Comparison of ENCODE assay signal across 20 cellular contexts in genomic region chr12:56571131-56571530, GRCh38. TPM values are rescaled to one million over a fixed set of nuclear protein-coding genes. Genes with fewer than 3 reads are reported as not detected.
A peak's percentile ranks its signal among the peaks of the same experiment; 100 is the strongest.
DNase-seq lines count a peak whose midpoint lies in the region; ATAC-seq and TF ChIP-seq lines count a peak whose summit lies in the region.
"Had no signal": no experiment of that assay in that cellular context is flagged by ENCODE, and none has a peak within 500 bp of the region (broad histone marks: within the 10 kb centered on the region; RNA-seq: fewer than 3 reads in every experiment).

No MANE protein-coding gene starts in this region.

- H3K9me3 Mint-ChIP-seq in MCF 10A (ENCODE audit: unreplicated experiment) (no peaks in the 10 kb centered on the region), nephron progenitor cell (no peaks in the 10 kb centered on the region)
- H3K9me3 Mint-ChIP-seq: activated B cell treated with CpG ODN at 0.5 μM for 24 hours, naive B cell had no signal

- H3K4me1 ChIP-seq in breast epithelium (no peaks in the 10 kb centered on the region), esophagus squamous epithelium (peaks cover 0 to 46% (median 20%) of the 10 kb centered on the region in 3 donors), upper lobe of left lung (peaks cover 52 to 67% (median 60%) of the 10 kb centered on the region in 4 donors)

- BruUV-seq in MCF 10A (replicated peaks; lab: Mats Ljungman, UMichigan) = no TSS peak

- H3K4me3 Mint-ChIP-seq in MCF 10A (ENCODE audit: unreplicated experiment) (no peak overlapping the region), nephron progenitor cell (no peak overlapping the region)
- H3K4me3 Mint-ChIP-seq: activated B cell treated with CpG ODN at 0.5 μM for 24 hours had no signal

- H3K4me3 ChIP-seq in breast epithelium (no peak overlapping the region), esophagus squamous epithelium (no peak overlapping the region), upper lobe of left lung (peak overlapping the region in 2 of 4 donors; percentile 9 to 18)
- H3K4me3 ChIP-seq: thoracic aorta had no signal

- peak overlapping the region; percentile 70 to 71 for H3K27ac ChIP-seq in breast epithelium
- peak overlapping the region; percentile 5 to 68 (median 30) for H3K27ac ChIP-seq in esophagus squamous epithelium
- H3K27ac ChIP-seq in upper lobe of left lung = peak overlapping the region; percentile 83 to 90 (median 84)
- H3K27ac ChIP-seq: thoracic aorta had no signal

- WGBS in esophagus squamous epithelium, 2 donors = 51 to 64% methylated on average over 3 to 4 of the region's 4 CpGs
- 31 to 40% methylated on average over 4 of the region's 4 CpGs for WGBS in upper lobe of left lung, 2 donors

- H3K36me3 ChIP-seq in breast epithelium (no peaks in the 10 kb centered on the region), esophagus squamous epithelium (peaks cover 0 to 21% (median 0%) of the 10 kb centered on the region in 3 donors), upper lobe of left lung (peaks cover 0 to 67% (median 12%) of the 10 kb centered on the region in 4 donors)

- peaks cover 22% of the 10 kb centered on the region for H3K4me1 Mint-ChIP-seq in MCF 10A (ENCODE audit: insufficient read depth, unreplicated experiment)
- H3K4me1 Mint-ChIP-seq in nephron progenitor cell = peaks cover 9% of the 10 kb centered on the region

- POLR2A ChIA-PET in MCF 10A (lab: Yijun Ruan, JAX) = interaction anchor here (1.2 to 3.8 kb wide), 8 partner anchors 20 to 65 kb away, joined by 3 to 46 read pairs (median 8); partner anchors contain the start of gene RBMS2

- no peak for TF ChIP-seq CTCF in breast epithelium (IDR thresholded peaks at IDR 0.05)
- no peak for TF ChIP-seq CTCF in MCF 10A (IDR thresholded peaks at IDR 0.05; ENCODE audit: unreplicated experiment)
- TF ChIP-seq CTCF in esophagus squamous epithelium (IDR thresholded peaks at IDR 0.05) = no peak
- TF ChIP-seq CTCF in nephron progenitor cell (IDR thresholded peaks at IDR 0.05) = no peak
- TF ChIP-seq CTCF in upper lobe of left lung (IDR thresholded peaks at IDR 0.05) = no peak

- TF ChIP-seq POLR2A in breast epithelium (IDR thresholded peaks at IDR 0.05) = no peak
- TF ChIP-seq POLR2A in esophagus squamous epithelium (IDR thresholded peaks at IDR 0.05) = no peak
- TF ChIP-seq POLR2A in upper lobe of left lung (IDR thresholded peaks at IDR 0.05) = no peak

- no peak overlapping the region for H3K27ac Mint-ChIP-seq in MCF 10A (ENCODE audit: low read depth, unreplicated experiment)
- H3K27ac Mint-ChIP-seq in nephron progenitor cell = peak overlapping the region; percentile 48
- H3K27ac Mint-ChIP-seq: activated B cell treated with CpG ODN at 0.5 μM for 24 hours had no signal

- CTCF ChIA-PET in MCF 10A (lab: Yijun Ruan, JAX) = interaction anchor here (1.2 to 4.5 kb wide), 7 partner anchors 9 to 67 kb away, joined by 3 to 58 read pairs (median 6); no protein-coding TSS in a partner anchor

- TF ChIP-seq EP300 in upper lobe of left lung (IDR thresholded peaks at IDR 0.05) = no peak

- no peak for DNase-seq in breast epithelium (ENCODE audit: low spot score in 2 of 2)
- DNase-seq in MCF 10A (ENCODE audit: unreplicated experiment) = no peak
- DNase-seq in esophagus squamous epithelium (lab: John Stamatoyannopoulos, UW) = no peak
- DNase-seq in nephron progenitor cell = no peak
- no peak for DNase-seq in upper lobe of left lung
- DNase-seq in NCI-H2107 treated with DMSO at 0.1 percent for 48 hours (lab: John Stamatoyannopoulos, UW; ENCODE audit: unreplicated experiment) = no peak
- DNase-seq in activated CD8-positive, alpha-beta memory T cell treated with anti-CD3 and anti-CD28 coated beads for 24 hours = no peak
- DNase-seq: activated B cell treated with CpG ODN at 0.5 μM for 24 hours; anterior cingulate cortex; cortex of kidney; DMS79 treated with DMSO at 0.1 percent for 48 hours; hypothalamus; left colon; naive B cell; NCI-H187 treated with DMSO at 0.1 percent for 48 hours; NCI-H526; stimulated activated CD4-positive, alpha-beta T cell treated with anti-CD3 and anti-CD28 coated beads, Interleukin-1b, Interleukin-23, amount 100 ng/mL, for 48 hours; T-helper 1 cell had no signal

- H3K9me3 ChIP-seq in breast epithelium (no peaks in the 10 kb centered on the region), esophagus squamous epithelium (no peaks in the 10 kb centered on the region), upper lobe of left lung (no peaks in the 10 kb centered on the region)
- H3K9me3 ChIP-seq: thoracic aorta had no signal

- H3K36me3 Mint-ChIP-seq in MCF 10A (ENCODE audit: insufficient read depth, unreplicated experiment) = peaks cover 60% of the 10 kb centered on the region
- peaks cover 27% of the 10 kb centered on the region for H3K36me3 Mint-ChIP-seq in nephron progenitor cell (ENCODE audit: low read depth)
- H3K36me3 Mint-ChIP-seq: naive B cell had no signal

- peak in 1 of 2 donors; percentile 20 for ATAC-seq in upper lobe of left lung (ENCODE audit: low FRiP score in 2 of 2)
- no peak for ATAC-seq in GM21381 (IDR thresholded peaks at IDR 0.05; ENCODE audit: unreplicated experiment)
- ATAC-seq: left colon had no signal

- no peaks in the 10 kb centered on the region for H3K27me3 Mint-ChIP-seq in MCF 10A (ENCODE audit: insufficient read depth, unreplicated experiment)
- H3K27me3 Mint-ChIP-seq in nephron progenitor cell (ENCODE audit: low read depth, poor library complexity) = peaks cover 3% of the 10 kb centered on the region
- H3K27me3 Mint-ChIP-seq: activated B cell treated with CpG ODN at 0.5 μM for 24 hours had no signal

- intact Hi-C loops in breast epithelium (cut with DNase I; ENCODE audit: low total_unique reads) = loop anchor here (10.0 kb wide), 1 partner anchor 56 kb away; no protein-coding TSS in a partner anchor
- intact Hi-C loops in MCF 10A (cut with micrococcal nuclease) = no loop called here
- intact Hi-C loops in esophagus squamous epithelium (cut with DNase I) = loop anchor here (5.0 kb wide), 1 partner anchor 59 kb away; no protein-coding TSS in a partner anchor

- no peaks in the 10 kb centered on the region for H3K27me3 ChIP-seq in breast epithelium
- no peaks in the 10 kb centered on the region for H3K27me3 ChIP-seq in esophagus squamous epithelium
- H3K27me3 ChIP-seq in upper lobe of left lung = no peaks in the 10 kb centered on the region

RNA-seq across cellular contexts. Expression of gene RBMS2, which starts 49.5 kb away (rescaled TPM):
- total RNA-seq in breast epithelium (10 to 100 TPM; 22.9 to 27.5 (median 27.2) TPM), MCF 10A (2022) (34.9 and 62.7 TPM in 2 replicates), esophagus squamous epithelium (10 to 100 TPM in 1 of 4 donors, 1 to 10 TPM in 3; 4.0 to 16.8 (median 6.8) TPM), upper lobe of left lung (100 to 1,000 TPM in 1 of 6 donors, 10 to 100 TPM in 5; 43.0 to 113 (median 78.4) TPM)

RNA-seq across cellular contexts. Expression of gene BAZ2A, which starts 59.0 kb away (rescaled TPM):
- 100 to 1,000 TPM in 1 of 3 donors, 10 to 100 TPM in 2; 80.2 to 104 (median 81.0) TPM for total RNA-seq in breast epithelium
- total RNA-seq in MCF 10A (2022) = 87.3 and 101 TPM in 2 replicates
- 10 to 100 TPM; 36.7 to 65.3 (median 59.8) TPM for total RNA-seq in esophagus squamous epithelium
- total RNA-seq in upper lobe of left lung = 100 to 1,000 TPM in 2 of 6 donors, 10 to 100 TPM in 4; 74.5 to 245 (median 95.5) TPM

Comparison
In these comparisons a context has a peak if more than half of its experiments do, and no peak if none do; other contexts are left out.
1. H3K27ac ChIP-seq: peak in every context shown above with its lines; median percentile 84 in upper lobe of left lung; 70 in breast epithelium; 30 in esophagus squamous epithelium.